Comparison of ENCODE assay signal across 9 cellular contexts in the genomic region with DNA sequence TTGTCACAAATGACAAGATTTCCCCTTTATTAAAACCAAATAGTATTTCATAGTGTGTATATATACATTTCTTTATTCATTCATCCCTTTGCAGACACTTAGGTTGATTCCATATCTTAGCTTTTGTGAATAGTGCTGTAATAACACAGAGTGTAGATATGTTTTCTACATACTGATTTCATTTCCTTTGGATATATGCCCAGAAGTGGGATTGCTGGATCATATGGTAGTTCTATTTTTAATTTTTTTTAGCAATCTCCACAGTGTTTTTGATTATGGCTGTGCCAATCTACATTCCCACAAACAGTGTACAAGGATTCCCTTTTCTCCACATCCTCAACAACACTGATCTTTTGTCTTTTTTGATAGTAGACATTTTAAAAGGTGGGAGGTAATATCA.
"Had no signal": no experiment of that assay in that cellular context is flagged by ENCODE, and none has a peak within 500 bp of the region (broad histone marks: within the 10 kb centered on the region; RNA-seq: fewer than 3 reads in every experiment).

No MANE protein-coding gene starts in this region.

- ATAC-seq: activated CD4-positive, CD25-positive, alpha-beta regulatory T cell treated with anti-CD3 and anti-CD28 coated beads, Interleukin-2, amount 50 U/mL, for 24 hours; left lobe of liver; right cardiac atrium had no signal

- H3K36me3 ChIP-seq: heart left ventricle, stomach, vagina had no signal

- H3K9me3 ChIP-seq: heart left ventricle, stomach, vagina had no signal

- DNase-seq: activated gamma-delta T cell; activated T-cell treated with anti-CD3 and anti-CD28 coated beads, Interleukin-2, amount 50 U/mL, for 48 hours; heart left ventricle; right cardiac atrium; small intestine; stomach had no signal

- H3K27me3 ChIP-seq: heart left ventricle, stomach, vagina had no signal

- H3K27ac ChIP-seq: heart left ventricle, stomach, vagina had no signal

- H3K4me3 ChIP-seq: heart left ventricle, stomach, vagina had no signal
